17 cellular contexts compared by ENCODE assay signal in genomic region chr16:78258651-78259050, GRCh38.
DNase-seq lines count a peak whose midpoint lies in the region; ATAC-seq and TF ChIP-seq lines count a peak whose summit lies in the region.
"Had no signal": no experiment of that assay in that cellular context is flagged by ENCODE, and none has a peak within 500 bp of the region (broad histone marks: within the 10 kb centered on the region; RNA-seq: fewer than 3 reads in every experiment).

No MANE protein-coding gene starts in this region.

- H3K36me3 ChIP-seq in endodermal cell (ENCODE audit: control insufficient read depth, insufficient read depth, low read length), result no peaks in the 10 kb centered on the region
- H3K36me3 ChIP-seq in liver (ENCODE audit: control insufficient read depth in 4 of 4, insufficient read depth in 3 of 4, low read depth in 1 of 4, low read length in 3 of 4), result no peaks in the 10 kb centered on the region
- no peaks in the 10 kb centered on the region for H3K36me3 ChIP-seq in smooth muscle cell (ENCODE audit: low read depth)

- no peak for ATAC-seq in GM18907 (IDR thresholded peaks at IDR 0.05; ENCODE audit: unreplicated experiment)

- TF ChIP-seq RAD21 in liver (IDR thresholded peaks at IDR 0.05), result peak in 1 of 2 donors; percentile 6

- TF ChIP-seq CTCF in LNCaP clone FGC (IDR thresholded peaks at IDR 0.05; ENCODE audit: control insufficient read depth, extremely low read depth, insufficient read depth), result no peak
- TF ChIP-seq CTCF in endodermal cell (conservative IDR thresholded peaks at IDR 0.05), result no peak
- TF ChIP-seq CTCF in liver (IDR thresholded peaks at IDR 0.05; ENCODE audit: low read depth, low read length, missing input control), result no peak
- no peak for TF ChIP-seq CTCF in smooth muscle cell (IDR thresholded peaks at IDR 0.05; ENCODE audit: borderline replicate concordance, insufficient read depth, poor library complexity, severe bottlenecking)
- TF ChIP-seq CTCF in GM10248 (IDR thresholded peaks at IDR 0.05; ENCODE audit: control extremely low read depth, extremely low read depth, low read depth, missing control alignments), result no peak

- no peaks in the 10 kb centered on the region for H3F3A ChIP-seq in smooth muscle cell (ENCODE audit: low read depth)

- POLR2A ChIA-PET in GM10248 (lab: Yijun Ruan, JAX), result no interaction called here

- no peaks in the 10 kb centered on the region for H4K20me1 ChIP-seq in smooth muscle cell (ENCODE audit: low read depth)

- H3K4me2 ChIP-seq in smooth muscle cell, result peak overlapping the region; percentile 69

- 69 to 73% methylated on average over 2 to 3 of the region's 5 CpGs for WGBS in endodermal cell (ENCODE audit: insufficient coverage in 1 of 2, insufficient read length in 1 of 2), 2 experiments
- 52% methylated on average over 5 of the region's 5 CpGs for WGBS in liver
- 41% methylated on average over 5 of the region's 5 CpGs for WGBS in smooth muscle cell (ENCODE audit: low lambda C conversion rate)

- H3K27ac ChIP-seq in endodermal cell (ENCODE audit: low read depth, low read length), result no peak overlapping the region
- H3K27ac ChIP-seq in liver (ENCODE audit: low read depth in 1 of 2, low read length in 2 of 2), result no peak overlapping the region
- H3K27ac ChIP-seq in smooth muscle cell (ENCODE audit: low read depth), result no peak overlapping the region

- peaks cover 31% of the 10 kb centered on the region for H3K4me1 Mint-ChIP-seq in endodermal cell
- H3K4me1 Mint-ChIP-seq: B cell; CD4-positive, alpha-beta memory T cell; IgD-negative memory B cell had no signal

- H3K4me3 ChIP-seq in LNCaP clone FGC (ENCODE audit: low read depth, low read length) (no peak overlapping the region), endodermal cell (ENCODE audit: low read length) (no peak overlapping the region), liver (ENCODE audit: low read depth in 1 of 3, low read length in 3 of 3) (no peak overlapping the region), smooth muscle cell (no peak overlapping the region)

- no peaks in the 10 kb centered on the region for H3K27me3 Mint-ChIP-seq in endodermal cell (ENCODE audit: insufficient read depth)
- H3K27me3 Mint-ChIP-seq: B cell; CD4-positive, alpha-beta memory T cell; IgD-negative memory B cell had no signal

- H3K9me3 ChIP-seq in endodermal cell (ENCODE audit: control insufficient read depth, low read length) (no peaks in the 10 kb centered on the region), liver (ENCODE audit: control insufficient read depth in 4 of 4, low read length in 3 of 4) (no peaks in the 10 kb centered on the region), smooth muscle cell (replicated peaks; ENCODE audit: low read depth) (no peaks in the 10 kb centered on the region)

- H3K27ac Mint-ChIP-seq in endodermal cell, result peak overlapping the region; percentile 5
- H3K27ac Mint-ChIP-seq: B cell; CD4-positive, alpha-beta memory T cell; IgD-negative memory B cell had no signal

- no peak overlapping the region for H2AFZ ChIP-seq in smooth muscle cell (ENCODE audit: low read depth)

- H3K79me2 ChIP-seq in smooth muscle cell (ENCODE audit: low read depth), result no peaks in the 10 kb centered on the region

- H3K9ac ChIP-seq in endodermal cell (ENCODE audit: extremely low read depth, low read length, poor library complexity, severe bottlenecking) (no peak overlapping the region), liver (ENCODE audit: low read depth in 1 of 2, low read length in 2 of 2) (no peak overlapping the region), smooth muscle cell (ENCODE audit: low read depth) (no peak overlapping the region)

- CTCF ChIA-PET in GM10248 (lab: Yijun Ruan, JAX), result no interaction called here

- peaks cover 11% of the 10 kb centered on the region for H3K4me1 ChIP-seq in endodermal cell (ENCODE audit: control insufficient read depth, insufficient read depth, low read length)
- peaks cover 0 to 7% (median 3%) of the 10 kb centered on the region in 4 donors for H3K4me1 ChIP-seq in liver (ENCODE audit: control insufficient read depth in 4 of 4, insufficient read depth in 4 of 4, low read length in 3 of 4)
- peaks cover 15% of the 10 kb centered on the region for H3K4me1 ChIP-seq in smooth muscle cell (ENCODE audit: low read depth)

- no peak overlapping the region for H3K4me3 Mint-ChIP-seq in endodermal cell
- H3K4me3 Mint-ChIP-seq: B cell; CD4-positive, alpha-beta memory T cell; IgD-negative memory B cell had no signal

- DNase-seq in LNCaP clone FGC (ENCODE audit: low read depth), result peak; percentile 59
- DNase-seq in endodermal cell, result no peak
- DNase-seq in smooth muscle cell (lab: John Stamatoyannopoulos, UW; ENCODE audit: unreplicated experiment), result no peak
- DNase-seq in NCI-H1092 (lab: John Stamatoyannopoulos, UW), result no peak
- DNase-seq in 8988T, result no peak
- DNase-seq in GM10248 (ENCODE audit: extremely low spot score), result no peak
- DNase-seq: CD4-positive, alpha-beta memory T cell; DND-41; GDM1; NCI-H1436 treated with DMSO at 0.1 percent for 48 hours; NCI-H2081; NCI-H510A treated with DMSO at 0.1 percent for 48 hours; SIG-M5 had no signal

- peaks cover 3% of the 10 kb centered on the region for H3K9me3 Mint-ChIP-seq in endodermal cell

- no peaks in the 10 kb centered on the region for H3K27me3 ChIP-seq in endodermal cell (ENCODE audit: control insufficient read depth, insufficient read depth, low read length, poor library complexity, severe bottlenecking)
- no peaks in the 10 kb centered on the region for H3K27me3 ChIP-seq in liver (ENCODE audit: control insufficient read depth in 4 of 4, insufficient read depth in 4 of 4, low read length in 3 of 4)
- peaks cover 40% of the 10 kb centered on the region for H3K27me3 ChIP-seq in smooth muscle cell (ENCODE audit: low read depth)

- H3K36me3 Mint-ChIP-seq in endodermal cell (ENCODE audit: low read depth), result peaks cover 4% of the 10 kb centered on the region
- H3K36me3 Mint-ChIP-seq: IgD-negative memory B cell had no signal

TF ChIP-seq in liver, 16 proteins besides CTCF, POLR2A, EP300 and RAD21:
- TF ChIP-seq HNF4A (conservative IDR thresholded peaks at IDR 0.05) (peak in 1 of 2 donors; percentile 13), REST (IDR thresholded peaks at IDR 0.05) (no peak), JUND (IDR thresholded peaks at IDR 0.05) (no peak), SP1 (IDR thresholded peaks at IDR 0.05) (no peak), YY1 (IDR thresholded peaks at IDR 0.05) (peak; percentile 25), HNF4G (IDR thresholded peaks at IDR 0.05) (no peak), MAX (IDR thresholded peaks at IDR 0.05) (peak; percentile 36), TAF1 (conservative IDR thresholded peaks at IDR 0.05) (no peak), RXRA (IDR thresholded peaks at IDR 0.05) (peak in 1 of 2 donors; percentile 15)
- TF ChIP-seq, protein P1, sequence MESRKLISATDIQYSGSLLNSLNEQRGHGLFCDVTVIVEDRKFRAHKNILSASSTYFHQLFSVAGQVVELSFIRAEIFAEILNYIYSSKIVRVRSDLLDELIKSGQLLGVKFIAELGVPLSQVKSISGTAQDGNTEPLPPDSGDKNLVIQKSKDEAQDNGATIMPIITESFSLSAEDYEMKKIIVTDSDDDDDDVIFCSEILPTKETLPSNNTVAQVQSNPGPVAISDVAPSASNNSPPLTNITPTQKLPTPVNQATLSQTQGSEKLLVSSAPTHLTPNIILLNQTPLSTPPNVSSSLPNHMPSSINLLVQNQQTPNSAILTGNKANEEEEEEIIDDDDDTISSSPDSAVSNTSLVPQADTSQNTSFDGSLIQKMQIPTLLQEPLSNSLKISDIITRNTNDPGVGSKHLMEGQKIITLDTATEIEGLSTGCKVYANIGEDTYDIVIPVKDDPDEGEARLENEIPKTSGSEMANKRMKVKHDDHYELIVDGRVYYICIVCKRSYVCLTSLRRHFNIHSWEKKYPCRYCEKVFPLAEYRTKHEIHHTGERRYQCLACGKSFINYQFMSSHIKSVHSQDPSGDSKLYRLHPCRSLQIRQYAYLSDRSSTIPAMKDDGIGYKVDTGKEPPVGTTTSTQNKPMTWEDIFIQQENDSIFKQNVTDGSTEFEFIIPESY (IDR thresholded peaks at IDR 0.05), result no peak
TF ChIP-seq in liver: peak in this region for 4.
